8 cellular contexts compared by ENCODE assay signal in genomic region chr19:1653300-1653628, GRCh38. TPM values are rescaled to one million over a fixed set of nuclear protein-coding genes. Genes with fewer than 3 reads are reported as not detected.
DNase-seq lines count a peak whose midpoint lies in the region; ATAC-seq, FAIRE-seq and TF ChIP-seq lines count a peak whose summit lies in the region.

No MANE protein-coding gene starts in this region.

- FAIRE-seq in GM19239 (lab: Jason Lieb, UNC): no peak

- H3K27ac ChIP-seq in WERI-Rb-1 (peak overlapping the region; percentile 74), sigmoid colon (peak overlapping the region; percentile 97 to 99 (median 99))

- H3K9me3 ChIP-seq in WERI-Rb-1 (ENCODE audit: severe bottlenecking) (no peaks in the 10 kb centered on the region), sigmoid colon (no peaks in the 10 kb centered on the region)

- ATAC-seq in Right ventricle myocardium superior (ENCODE audit: poor library complexity): peak; percentile 6
- ATAC-seq in HG03025 (IDR thresholded peaks at IDR 0.05; ENCODE audit: low FRiP score, unreplicated experiment): no peak
- no peak for ATAC-seq in GM21381 (IDR thresholded peaks at IDR 0.05; ENCODE audit: unreplicated experiment)

- peaks cover 22% of the 10 kb centered on the region for H3K36me3 ChIP-seq in WERI-Rb-1
- H3K36me3 ChIP-seq in sigmoid colon: peaks cover 0 to 6% (median 0%) of the 10 kb centered on the region in 4 donors

- no peak for DNase-seq in WERI-Rb-1
- no peak for DNase-seq in Right ventricle myocardium superior
- no peak for DNase-seq in sigmoid colon
- no peak for DNase-seq in AG08395 (ENCODE audit: low spot score)
- no peak for DNase-seq in GM19239 (ENCODE audit: insufficient read length, low spot score)

- TF ChIP-seq EP300 in sigmoid colon (IDR thresholded peaks at IDR 0.05): no peak

- WGBS in sigmoid colon, 2 donors: 21 to 29% methylated on average over 18 of the region's 18 CpGs

- H3K27me3 ChIP-seq in WERI-Rb-1 (ENCODE audit: insufficient read depth, low read depth, severe bottlenecking) (no peaks in the 10 kb centered on the region), sigmoid colon (peaks cover 0 to 6% (median 0%) of the 10 kb centered on the region in 3 donors)

- TF ChIP-seq CTCF in GM12875 (IDR thresholded peaks at IDR 0.05; ENCODE audit: borderline replicate concordance, insufficient read depth, low read depth, low read length): no peak
- TF ChIP-seq CTCF in WERI-Rb-1 (IDR thresholded peaks at IDR 0.05; ENCODE audit: low read depth, low read length): no peak
- TF ChIP-seq CTCF in sigmoid colon (IDR thresholded peaks at IDR 0.05): no peak

- no peak for TF ChIP-seq POLR2A in sigmoid colon (IDR thresholded peaks at IDR 0.05)

- H3K4me1 ChIP-seq in sigmoid colon: peaks cover 0 to 24% (median 17%) of the 10 kb centered on the region in 4 donors

- intact Hi-C loops in Right ventricle myocardium superior (cut with DNase I) (loop anchor here (2.0 kb wide), 1 partner anchor 48 kb away; the partner anchor contains the start of gene UQCR11), sigmoid colon (cut with DNase I) (no loop called here)

- H3K4me3 ChIP-seq in GM12875 (ENCODE audit: low read depth, low read length) (peak overlapping the region; percentile 64), WERI-Rb-1 (ENCODE audit: low read depth, low read length) (peak overlapping the region; percentile 39), sigmoid colon (peak overlapping the region; percentile 36 to 98 (median 83))

RNA-seq across cellular contexts. Expression of gene TCF3, which starts 0.8 kb away (rescaled TPM):
- 20.0 TPM for total RNA-seq in Right ventricle myocardium superior
- total RNA-seq in sigmoid colon: 10 to 100 TPM; 29.6 to 50.2 (median 31.8) TPM
- 10 to 100 TPM; 18.6 to 66.9 (median 28.4) TPM for polyA plus RNA-seq in sigmoid colon

RNA-seq across cellular contexts. Expression of gene UQCR11, which starts 48.0 kb away (rescaled TPM):
- total RNA-seq in Right ventricle myocardium superior (1,222 TPM), sigmoid colon (100 to 1,000 TPM in 3 of 4 donors, 10 to 100 TPM in 1; 81.1 to 176 (median 122) TPM)
- 100 to 1,000 TPM; 158 to 339 (median 330) TPM for polyA plus RNA-seq in sigmoid colon
